ENCODE assay signal across 1 cellular context in genomic region chr6:28383235-28384142, GRCh38.
TF ChIP-seq lines count a peak whose summit lies in the region.

No MANE protein-coding gene starts in this region.

TF ChIP-seq in K562, 482 proteins besides CTCF, POLR2A, EP300 and RAD21 (continued from another document and continues in another):
- TF ChIP-seq ZNF197 (CRISPR knock-in tag; IDR thresholded peaks at IDR 0.05; ENCODE audit: low read depth) (no peak), ZNF778 (CRISPR knock-in tag; IDR thresholded peaks at IDR 0.05) (no peak), TFE3 (CRISPR knock-in tag; IDR thresholded peaks at IDR 0.05) (no peak), DLX4 (CRISPR knock-in tag; IDR thresholded peaks at IDR 0.05) (no peak), FOXO4 (CRISPR knock-in tag; IDR thresholded peaks at IDR 0.05) (no peak), ZNF12 (CRISPR knock-in tag; IDR thresholded peaks at IDR 0.05) (peak; percentile 59; the same call in 1 of the 2 replicates), POLR2B (IDR thresholded peaks at IDR 0.05; ENCODE audit: low read depth, partially characterized antibody) (no peak), ZBTB7A (IDR thresholded peaks at IDR 0.05; ENCODE audit: borderline replicate concordance, control insufficient read depth, low read depth, low read length) (no peak), CUX1 (CRISPR knock-in tag; IDR thresholded peaks at IDR 0.05) (no peak), ZBTB26 (CRISPR knock-in tag; IDR thresholded peaks at IDR 0.05) (no peak), PTTG1 (tag; IDR thresholded peaks at IDR 0.05; ENCODE audit: low read depth) (no peak), DMBX1 (CRISPR knock-in tag; IDR thresholded peaks at IDR 0.05; ENCODE audit: borderline replicate concordance) (no peak), RBFOX2 (IDR thresholded peaks at IDR 0.05; ENCODE audit: low read depth, low read length) (peak; percentile 57), SMAD2 (IDR thresholded peaks at IDR 0.05; ENCODE audit: low read depth, low read length) (no peak), ARID3A (IDR thresholded peaks at IDR 0.05; ENCODE audit: borderline replicate concordance, low read depth, low read length) (no peak), MAFK (IDR thresholded peaks at IDR 0.05; ENCODE audit: low read length) (no peak), SMARCA4 (IDR thresholded peaks at IDR 0.05) (no peak), ZNF431 (CRISPR knock-in tag; IDR thresholded peaks at IDR 0.05) (peak; percentile 74; the same call in 1 of the 2 replicates), RBBP5 (IDR thresholded peaks at IDR 0.05; ENCODE audit: borderline replicate concordance, insufficient read depth, low read length, poor library complexity, severe bottlenecking) (peak; percentile 47), PHF20 (IDR thresholded peaks at IDR 0.05; ENCODE audit: partially characterized antibody) (no peak), MXI1 (IDR thresholded peaks at IDR 0.05; ENCODE audit: low read depth, low read length) (no peak), FOXA3 (CRISPR knock-in tag; conservative IDR thresholded peaks at IDR 0.05 in 1 of 2, IDR thresholded peaks at IDR 0.05 in 1 of 2) (no peak), FOXP1 (CRISPR knock-in tag; IDR thresholded peaks at IDR 0.05) (0 out of 2 replicates have a peak, but pooled peaks have one; percentile 24), NCOA6 (IDR thresholded peaks at IDR 0.05) (peak; percentile 37), GABPA (tag; conservative IDR thresholded peaks at IDR 0.05; ENCODE audit: low read depth) (no peak), EHMT2 (IDR thresholded peaks at IDR 0.05) (no peak), ZMIZ1 (IDR thresholded peaks at IDR 0.05; ENCODE audit: low read depth in 2 of 2, low read length in 2 of 2) (0 out of 4 replicates have a peak, but pooled peaks of 1 of the 2 experiments have one; percentile 33), THRAP3 (IDR thresholded peaks at IDR 0.05; ENCODE audit: borderline replicate concordance) (no peak), ETV5 (CRISPR knock-in tag; IDR thresholded peaks at IDR 0.05; ENCODE audit: low read depth) (no peak), GTF2A2 (tag; IDR thresholded peaks at IDR 0.05) (no peak), REST (CRISPR knock-in tag; IDR thresholded peaks at IDR 0.05; ENCODE audit: low read depth) (0 out of 2 replicates have a peak, but pooled peaks have one; percentile 27), CGGBP1 (CRISPR knock-in tag; IDR thresholded peaks at IDR 0.05) (no peak), ATF2 (CRISPR knock-in tag; IDR thresholded peaks at IDR 0.05) (no peak), ZNF140 (CRISPR knock-in tag; IDR thresholded peaks at IDR 0.05) (no peak), SP1 (CRISPR knock-in tag; IDR thresholded peaks at IDR 0.05) (peak; percentile 72), TCF15 (CRISPR knock-in tag; IDR thresholded peaks at IDR 0.05) (no peak), TCF7 (IDR thresholded peaks at IDR 0.05; ENCODE audit: borderline replicate concordance) (no peak), NUFIP1 (IDR thresholded peaks at IDR 0.05; ENCODE audit: partially characterized antibody) (no peak)
